ENCODE assay signal across 8 cellular contexts in the genomic region with DNA sequence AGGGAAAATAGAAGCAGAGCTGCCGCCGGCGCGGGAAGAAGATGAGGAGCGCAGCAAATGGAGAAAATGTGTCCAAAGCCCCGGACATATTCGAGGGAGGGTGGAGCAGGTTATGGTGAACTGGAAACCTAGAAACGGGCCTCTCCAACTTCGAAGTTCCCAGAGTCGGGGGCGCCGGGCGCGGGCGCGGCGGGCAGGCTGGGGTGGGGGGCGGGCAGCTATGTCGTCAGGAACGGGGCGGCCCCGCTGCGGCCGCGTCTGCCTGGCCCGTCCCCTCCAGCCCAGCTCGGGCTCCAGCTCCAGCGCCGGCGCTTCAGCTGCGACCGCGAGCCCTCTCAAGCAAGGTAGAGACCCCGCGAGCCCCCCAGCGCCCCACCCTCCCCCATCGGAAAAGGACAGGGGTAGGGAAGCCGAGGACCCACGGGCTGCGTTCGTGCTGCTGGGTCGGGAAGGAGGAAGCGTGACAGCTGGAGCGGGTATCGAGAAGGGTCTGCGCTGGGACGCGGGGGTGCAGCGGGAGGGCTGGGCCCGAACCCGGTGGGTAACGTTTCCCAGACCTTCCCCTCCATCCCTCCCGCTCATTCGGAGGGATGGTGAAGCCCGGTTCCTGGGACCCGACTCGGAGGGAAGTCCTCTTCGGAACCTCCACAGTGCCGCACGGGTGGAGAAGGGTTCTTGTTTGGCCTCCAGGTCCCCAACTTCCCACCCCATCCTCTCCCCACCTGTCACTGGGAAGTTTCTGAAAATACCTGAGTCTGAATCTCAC. TPM values are rescaled to one million over a fixed set of nuclear protein-coding genes. Genes with fewer than 3 reads are reported as not detected.
DNase-seq lines count a peak whose midpoint lies in the region; ATAC-seq, FAIRE-seq and TF ChIP-seq lines count a peak whose summit lies in the region.

No MANE protein-coding gene starts in this region.

- CTCF ChIA-PET in Calu3 (lab: Charles Lee): interaction anchor here (0.7 to 3.2 kb wide), 5 partner anchors 9 to 193 kb away, joined by 3 to 9 read pairs (median 5); partner anchors contain the start of genes ORMDL2, RAB5B and SARNP

- TF ChIP-seq CTCF in Calu3 (IDR thresholded peaks at IDR 0.05; ENCODE audit: unreplicated experiment) (no peak), fibroblast of mammary gland (conservative IDR thresholded peaks at IDR 0.05; ENCODE audit: control insufficient read depth, insufficient read depth, low read depth, low read length) (no peak)

- peaks cover 23% of the 10 kb centered on the region for H3K4me1 Mint-ChIP-seq in Calu3 (ENCODE audit: low read depth, unreplicated experiment)

- BruUV-seq in Calu3 (replicated peaks; lab: Mats Ljungman, UMichigan): no TSS peak

- peak overlapping the region; percentile 70 for H3K4me3 Mint-ChIP-seq in Calu3 (ENCODE audit: low read depth, unreplicated experiment)

- H3K27ac Mint-ChIP-seq in Calu3 (ENCODE audit: unreplicated experiment): peak overlapping the region; percentile 31

- peak overlapping the region; percentile 63 for H3K4me3 ChIP-seq in Jurkat, Clone E6-1 (ENCODE audit: low read length)
- peak overlapping the region; percentile 78 for H3K4me3 ChIP-seq in fibroblast of mammary gland (ENCODE audit: control insufficient read depth, low read depth, low read length)

- intact Hi-C loops in Calu3 (cut with micrococcal nuclease; ENCODE audit: unreplicated experiment): loop anchor here (2.0 to 5.0 kb wide), 3 partner anchors 65 to 195 kb away; partner anchors contain the start of gene SUOX

- FAIRE-seq in urothelium cell line (lab: Jason Lieb, UNC): no peak

- no peaks in the 10 kb centered on the region for H3K9me3 Mint-ChIP-seq in Calu3 (ENCODE audit: low read depth, unreplicated experiment)

- H3K36me3 Mint-ChIP-seq in Calu3 (ENCODE audit: insufficient read depth, unreplicated experiment): peaks cover 33% of the 10 kb centered on the region

- ATAC-seq in HG02623 (IDR thresholded peaks at IDR 0.05; ENCODE audit: unreplicated experiment): no peak

- peak; percentile 46 for DNase-seq in Calu3
- DNase-seq in Jurkat, Clone E6-1 (ENCODE audit: low read depth, low spot score): no peak
- peak; percentile 45 to 61 for DNase-seq in activated T-cell treated with anti-CD3 and anti-CD28 coated beads, Interleukin-2, amount 50 U/mL, for 48 hours
- peak; percentile 37 for DNase-seq in fibroblast of mammary gland (ENCODE audit: low read depth)
- DNase-seq in myocyte (ENCODE audit: low read depth): peak; percentile 42
- peak; percentile 72 for DNase-seq in urothelium cell line (ENCODE audit: low spot score)
- no peak for DNase-seq in dedifferentiated amniotic fluid mesenchymal stem cell (ENCODE audit: extremely low spot score)

- no peaks in the 10 kb centered on the region for H3K27me3 Mint-ChIP-seq in Calu3 (ENCODE audit: unreplicated experiment)

RNA-seq across cellular contexts. Expression of gene DGKA, which starts 1.0 kb away (rescaled TPM):
- total RNA-seq in Calu3 (2022): 50.3 and 51.2 TPM in 2 replicates
- polyA plus RNA-seq in Jurkat, Clone E6-1 (2012; ENCODE audit: insufficient read depth, insufficient read length): 158 TPM
- total RNA-seq in myocyte: 24.2 and 33.1 TPM in 2 replicates
- 63.1 TPM for polyA plus RNA-seq in myocyte (2012)

RNA-seq across cellular contexts. Expression of gene PYM1, which starts 4.3 kb away (rescaled TPM):
- total RNA-seq in Calu3 (2022) (33.6 and 35.4 TPM in 2 replicates), myocyte (29.3 and 32.5 TPM in 2 replicates)
- polyA plus RNA-seq in Jurkat, Clone E6-1 (2012; ENCODE audit: insufficient read depth, insufficient read length): 27.5 TPM
- polyA plus RNA-seq in myocyte (2012): 27.5 TPM

RNA-seq across cellular contexts. Expression of gene PMEL, which starts 33.9 kb away (rescaled TPM):
- total RNA-seq in Calu3 (2022) (1.6 and 2.1 TPM in 2 replicates), myocyte (0.10 and 0.53 TPM in 2 replicates)
- polyA plus RNA-seq in Jurkat, Clone E6-1 (2012; ENCODE audit: insufficient read depth, insufficient read length): 1.1 TPM
- 0.33 TPM for polyA plus RNA-seq in myocyte (2012)

RNA-seq across cellular contexts. Expression of gene CDK2, which starts 34.7 kb away (rescaled TPM):
- total RNA-seq in Calu3 (2022) (68.9 and 76.4 TPM in 2 replicates), myocyte (7.6 and 9.5 TPM in 2 replicates)
- polyA plus RNA-seq in Jurkat, Clone E6-1 (2012; ENCODE audit: insufficient read depth, insufficient read length): 134 TPM
- polyA plus RNA-seq in myocyte (2012): 11.0 TPM

RNA-seq across cellular contexts. Expression of gene RAB5B, which starts 41.9 kb away (rescaled TPM):
- total RNA-seq in Calu3 (2022): 84.7 and 91.6 TPM in 2 replicates
- 37.0 TPM for polyA plus RNA-seq in Jurkat, Clone E6-1 (2012; ENCODE audit: insufficient read depth, insufficient read length)
- 74.9 and 76.4 TPM in 2 replicates for total RNA-seq in myocyte
- 91.1 TPM for polyA plus RNA-seq in myocyte (2012)

Comparison
In these comparisons a context has a peak if more than half of its experiments do, and no peak if none do; other contexts are left out.
1. DNase-seq: peak in Calu3 (single experiment), activated T-cell treated with anti-CD3 and anti-CD28 coated beads, Interleukin-2, amount 50 U/mL, for 48 hours (2 of 2), fibroblast of mammary gland (single experiment), myocyte (single experiment) and urothelium cell line (single experiment); none in Jurkat, Clone E6-1 (single experiment) and dedifferentiated amniotic fluid mesenchymal stem cell (single experiment).